In the genomic region with DNA sequence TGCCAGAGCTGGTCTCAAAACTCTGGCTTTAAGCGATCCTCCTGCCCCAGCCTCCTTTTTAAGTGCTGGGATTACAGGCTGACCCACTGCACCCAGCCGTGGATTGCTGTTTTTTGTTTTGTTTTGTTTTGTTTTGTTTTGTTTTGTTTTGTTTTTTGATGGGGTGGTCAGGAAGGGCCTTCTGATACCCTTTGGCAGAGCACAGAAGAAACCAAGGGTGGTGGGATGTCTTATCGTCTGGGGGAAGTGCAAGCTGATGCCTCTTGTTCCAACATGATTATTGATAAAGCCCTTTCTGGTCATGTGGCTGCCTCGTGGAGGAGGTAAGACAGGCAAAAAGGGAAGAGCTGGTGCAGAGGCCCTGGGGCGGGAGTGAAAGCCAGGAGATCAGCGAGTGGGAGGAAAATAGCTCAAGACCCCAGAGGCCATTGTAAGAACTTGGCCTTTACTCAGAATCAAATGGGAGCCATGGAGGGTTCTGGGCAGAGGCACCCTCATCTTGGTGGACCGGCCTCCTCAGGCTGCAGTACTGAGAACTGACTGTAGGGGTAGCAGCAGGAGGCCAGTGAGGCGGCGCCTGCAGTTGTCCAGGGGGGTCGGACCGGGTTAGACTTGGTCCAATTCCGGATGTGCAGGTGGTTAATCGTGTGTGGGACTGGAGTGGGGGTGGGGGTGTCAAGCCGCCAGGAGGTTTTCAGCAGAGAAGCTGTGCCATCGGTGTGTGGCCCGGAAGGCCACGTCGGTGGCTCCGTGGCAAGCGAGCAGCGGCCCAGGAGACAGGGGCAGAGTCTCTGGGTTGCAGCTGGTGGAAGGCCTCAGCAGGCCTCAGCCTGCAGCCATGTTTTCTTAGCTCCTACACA, we compare ENCODE assay signal across 10 cellular contexts.
A peak's percentile ranks its signal among the peaks of the same experiment; 100 is the strongest.
DNase-seq lines count a peak whose midpoint lies in the region; ATAC-seq, FAIRE-seq and TF ChIP-seq lines count a peak whose summit lies in the region.
"Had no signal": no experiment of that assay in that cellular context is flagged by ENCODE, and none has a peak within 500 bp of the region (broad histone marks: within the 10 kb centered on the region; RNA-seq: fewer than 3 reads in every experiment).

No MANE protein-coding gene starts in this region.

- FAIRE-seq in small intestine (lab: Jason Lieb, UNC), result no peak
- FAIRE-seq: TTC549 had no signal

- H3K27me3 Mint-ChIP-seq in MCF 10A (ENCODE audit: insufficient read depth, unreplicated experiment) (no peaks in the 10 kb centered on the region), neural crest cell (ENCODE audit: low read depth) (peaks cover 25% of the 10 kb centered on the region)

- POLR2A ChIA-PET in MCF 10A (lab: Yijun Ruan, JAX), result no interaction called here

- H3K27ac Mint-ChIP-seq in MCF 10A (ENCODE audit: low read depth, unreplicated experiment) (no peak overlapping the region), neural crest cell (ENCODE audit: unreplicated experiment) (no peak overlapping the region)

- no peaks in the 10 kb centered on the region for H3K9me3 ChIP-seq in small intestine (ENCODE audit: control insufficient read depth, low read depth)
- H3K9me3 ChIP-seq: HAP-1 had no signal

- no peak overlapping the region for H3K4me3 ChIP-seq in small intestine (ENCODE audit: low read depth in 1 of 2, low read length in 2 of 2)
- H3K4me3 ChIP-seq: HAP-1 had no signal

- CTCF ChIA-PET in MCF 10A (lab: Yijun Ruan, JAX), result interaction anchor here (0.6 to 2.4 kb wide), 8 partner anchors 11 to 151 kb away, joined by 3 to 12 read pairs (median 3); no protein-coding TSS in a partner anchor

- H3K36me3 Mint-ChIP-seq in MCF 10A (ENCODE audit: insufficient read depth, unreplicated experiment), result no peaks in the 10 kb centered on the region
- H3K36me3 Mint-ChIP-seq in neural crest cell (ENCODE audit: low read depth), result no peaks in the 10 kb centered on the region

- H3K9me3 Mint-ChIP-seq in MCF 10A (ENCODE audit: unreplicated experiment), result no peaks in the 10 kb centered on the region
- H3K9me3 Mint-ChIP-seq in neural crest cell, result no peaks in the 10 kb centered on the region

- BruUV-seq in MCF 10A (replicated peaks; lab: Mats Ljungman, UMichigan), result no TSS peak

- ATAC-seq in HG03520 (IDR thresholded peaks at IDR 0.05; ENCODE audit: unreplicated experiment) (no peak), HG02759 (IDR thresholded peaks at IDR 0.05; ENCODE audit: unreplicated experiment) (no peak)

- no peaks in the 10 kb centered on the region for H3K36me3 ChIP-seq in small intestine (ENCODE audit: control insufficient read depth in 2 of 2, insufficient read depth in 2 of 2, low read length in 2 of 2)
- H3K36me3 ChIP-seq: HAP-1 had no signal

- intact Hi-C loops in MCF 10A (cut with micrococcal nuclease), result no loop called here

- TF ChIP-seq CTCF in MCF 10A (IDR thresholded peaks at IDR 0.05; ENCODE audit: unreplicated experiment) (peak; percentile 22), neural crest cell (conservative IDR thresholded peaks at IDR 0.05) (peak; percentile 60)

- no peak overlapping the region for H3K4me3 Mint-ChIP-seq in MCF 10A (ENCODE audit: unreplicated experiment)
- no peak overlapping the region for H3K4me3 Mint-ChIP-seq in neural crest cell

- WGBS in small intestine, 3 donors, result 81 to 84% (median 84%) methylated on average over 21 of the region's 21 CpGs

- H3K4me1 Mint-ChIP-seq in MCF 10A (ENCODE audit: insufficient read depth, unreplicated experiment) (peaks cover 7% of the 10 kb centered on the region), neural crest cell (peaks cover 29% of the 10 kb centered on the region)

- DNase-seq in COLO668 (lab: John Stamatoyannopoulos, UW; ENCODE audit: unreplicated experiment) (peak; percentile 17), NCI-H82 treated with DMSO at 0.1 percent for 48 hours (lab: John Stamatoyannopoulos, UW; ENCODE audit: unreplicated experiment) (peak; percentile 31), MCF 10A (ENCODE audit: unreplicated experiment) (no peak), neural crest cell (ENCODE audit: low read depth, low spot score) (peak; percentile 35), DMS79 (lab: John Stamatoyannopoulos, UW) (no peak), small intestine (no peak)

- no peaks in the 10 kb centered on the region for H3K4me1 ChIP-seq in small intestine (ENCODE audit: control insufficient read depth in 2 of 2, insufficient read depth in 1 of 2, low read depth in 1 of 2, low read length in 1 of 2)
- H3K4me1 ChIP-seq: HAP-1 had no signal

- no peaks in the 10 kb centered on the region for H3K27me3 ChIP-seq in small intestine (ENCODE audit: control insufficient read depth in 2 of 2, insufficient read depth in 2 of 2, low read length in 2 of 2)

- no peak overlapping the region for H3K27ac ChIP-seq in small intestine (ENCODE audit: low read depth in 1 of 2, low read length in 1 of 2)

Comparison
In these comparisons a context has a peak if more than half of its experiments do, and no peak if none do; other contexts are left out.
1. DNase-seq: peak in COLO668 (single experiment), NCI-H82 treated with DMSO at 0.1 percent for 48 hours (single experiment) and neural crest cell (single experiment); none in MCF 10A (single experiment), DMS79 (single experiment) and small intestine (single experiment).